ENCODE assay signal across 28 cellular contexts in genomic region chr10:116110736-116111135, GRCh38.
"Had no signal": no experiment of that assay in that cellular context is flagged by ENCODE, and none has a peak within 500 bp of the region (broad histone marks: within the 10 kb centered on the region; RNA-seq: fewer than 3 reads in every experiment).

No MANE protein-coding gene starts in this region.

- H3K9me3 ChIP-seq: esophagus muscularis mucosa, gastroesophageal sphincter, heart right ventricle, mucosa of descending colon, ovary, psoas muscle, sigmoid colon, testis, tibial artery, upper lobe of right lung had no signal

- H3K4me1 Mint-ChIP-seq: memory B cell; mesothelial cell of epicardium; naive B cell; stimulated activated effector memory CD8-positive, alpha-beta T cell treated with anti-CD3 and anti-CD28 coated beads, Interleukin-12 subunit alpha, Interleukin-12 subunit beta, amount 100 ng/mL, for 72 hours had no signal

- H3K36me3 Mint-ChIP-seq: memory B cell; naive B cell; natural killer cell treated with Interleukin-12 subunit alpha and Interleukin-12 subunit beta and Interleukin-15 and Interleukin-18, amount 100 ng/mL, for 72 hours; stimulated activated effector memory CD8-positive, alpha-beta T cell treated with anti-CD3 and anti-CD28 coated beads, Interleukin-12 subunit alpha, Interleukin-12 subunit beta, amount 100 ng/mL, for 72 hours had no signal

- H3K27ac ChIP-seq: esophagus muscularis mucosa, foreskin keratinocyte, gastroesophageal sphincter, heart right ventricle, ovary, psoas muscle, sigmoid colon, testis, tibial artery, upper lobe of right lung had no signal

- ATAC-seq: foreskin keratinocyte; gastroesophageal sphincter; heart right ventricle; mucosa of descending colon; natural killer cell treated with Interleukin-12 subunit alpha and Interleukin-12 subunit beta and Interleukin-15 and Interleukin-18, amount 100 ng/mL, for 72 hours; psoas muscle; right cardiac atrium; stimulated activated effector memory CD8-positive, alpha-beta T cell treated with anti-CD3 and anti-CD28 coated beads, Interleukin-12 subunit alpha, Interleukin-12 subunit beta, amount 100 ng/mL, for 72 hours; upper lobe of right lung had no signal

- DNase-seq: central memory CD4-positive, alpha-beta T cell; effector memory CD4-positive, alpha-beta T cell; foreskin keratinocyte; heart right ventricle; hippocampal formation; mucosa of descending colon; naive B cell; ovary; posterior cingulate gyrus; psoas muscle; right cardiac atrium; sigmoid colon; stimulated activated CD4-positive, alpha-beta T cell treated with anti-CD3 and anti-CD28 coated beads, Interleukin-2, amount 100 ng/mL, for 24 hours; stimulated activated CD4-positive, alpha-beta T cell treated with anti-CD3 and anti-CD28 coated beads, Interleukin-4, amount 100 ng/mL, for 24 hours; stimulated activated naive CD4-positive, alpha-beta T cell treated with Interleukin-2 at 50 U/mL for 16 hours; substantia nigra; testis; tibial artery; upper lobe of right lung had no signal

- H3K36me3 ChIP-seq: esophagus muscularis mucosa, gastroesophageal sphincter, heart right ventricle, ovary, sigmoid colon, tibial artery, upper lobe of right lung had no signal

- H3K27me3 ChIP-seq: esophagus muscularis mucosa, foreskin keratinocyte, ovary, sigmoid colon, testis, tibial artery, upper lobe of right lung had no signal

- H3K9me3 Mint-ChIP-seq: dendritic cell treated with granulocyte-macrophage colony-stimulating factor and Interleukin-4, amounts not matched to agents 40 ng/mL and 50 ng/mL, for 4 days; memory B cell; mesothelial cell of epicardium; natural killer cell treated with Interleukin-12 subunit alpha and Interleukin-12 subunit beta and Interleukin-15 and Interleukin-18, amount 100 ng/mL, for 72 hours had no signal

- H3K4me3 ChIP-seq: esophagus muscularis mucosa, gastroesophageal sphincter, heart right ventricle, lung, mucosa of descending colon, ovary, psoas muscle, sigmoid colon, testis, tibial artery, upper lobe of right lung had no signal

- H3K4me1 ChIP-seq: esophagus muscularis mucosa, foreskin keratinocyte, gastroesophageal sphincter, heart right ventricle, psoas muscle, sigmoid colon, testis, tibial artery, upper lobe of right lung had no signal

- H3K27ac Mint-ChIP-seq: dendritic cell treated with granulocyte-macrophage colony-stimulating factor and Interleukin-4, amounts not matched to agents 40 ng/mL and 50 ng/mL, for 4 days; memory B cell; mesothelial cell of epicardium; naive B cell; natural killer cell treated with Interleukin-12 subunit alpha and Interleukin-12 subunit beta and Interleukin-15 and Interleukin-18, amount 100 ng/mL, for 72 hours; stimulated activated effector memory CD8-positive, alpha-beta T cell treated with anti-CD3 and anti-CD28 coated beads, Interleukin-12 subunit alpha, Interleukin-12 subunit beta, amount 100 ng/mL, for 72 hours had no signal

- H3K27me3 Mint-ChIP-seq: dendritic cell treated with granulocyte-macrophage colony-stimulating factor and Interleukin-4, amounts not matched to agents 40 ng/mL and 50 ng/mL, for 4 days; memory B cell; naive B cell; natural killer cell treated with Interleukin-12 subunit alpha and Interleukin-12 subunit beta and Interleukin-15 and Interleukin-18, amount 100 ng/mL, for 72 hours had no signal

- H3K4me3 Mint-ChIP-seq: dendritic cell treated with granulocyte-macrophage colony-stimulating factor and Interleukin-4, amounts not matched to agents 40 ng/mL and 50 ng/mL, for 4 days; memory B cell; mesothelial cell of epicardium; naive B cell; natural killer cell treated with Interleukin-12 subunit alpha and Interleukin-12 subunit beta and Interleukin-15 and Interleukin-18, amount 100 ng/mL, for 72 hours; neural crest cell; stimulated activated effector memory CD8-positive, alpha-beta T cell treated with anti-CD3 and anti-CD28 coated beads, Interleukin-12 subunit alpha, Interleukin-12 subunit beta, amount 100 ng/mL, for 72 hours had no signal
